15 cellular contexts compared by ENCODE assay signal in genomic region chr6:99882151-99882702, GRCh38.
"Had no signal": no experiment of that assay in that cellular context is flagged by ENCODE, and none has a peak within 500 bp of the region (broad histone marks: within the 10 kb centered on the region; RNA-seq: fewer than 3 reads in every experiment).

No MANE protein-coding gene starts in this region.

- DNase-seq: activated CD4-positive, alpha-beta T cell treated with anti-CD3 and anti-CD28 coated beads for 48 hours; activated CD8-positive, alpha-beta memory T cell treated with anti-CD3 and anti-CD28 coated beads, Interleukin-2, amount 50 U/mL, for 48 hours; activated naive CD8-positive, alpha-beta T cell treated with anti-CD3 and anti-CD28 coated beads for 36 hours; activated T-cell treated with anti-CD3 and anti-CD28 coated beads, Interleukin-2, amount 50 U/mL, for 72 hours; brain microvascular endothelial cell; cortex of kidney; effector CD4-positive, alpha-beta T cell; esophagus squamous epithelium; hippocampal formation; left ventricle myocardium superior; nucleus accumbens; stimulated activated CD4-positive, alpha-beta T cell treated with anti-CD3 and anti-CD28 coated beads, Interleukin-4, amount 100 ng/mL, for 1 hour; stimulated activated naive B cell treated with anti-CD40 and anti-IgM and Interleukin-4, amounts not matched to agents 10 μg/mL and 1 μg/mL and 100 μg/mL, for 72 hours; tibial artery; uterus had no signal
